In genomic region chr1:44421374-44422028, GRCh38 we compare ENCODE assay signal across 18 cellular contexts. TPM values are rescaled to one million over a fixed set of nuclear protein-coding genes. Genes with fewer than 3 reads are reported as not detected.
DNase-seq lines count a peak whose midpoint lies in the region; ATAC-seq, FAIRE-seq and TF ChIP-seq lines count a peak whose summit lies in the region.
"Had no signal": no experiment of that assay in that cellular context is flagged by ENCODE, and none has a peak within 500 bp of the region (broad histone marks: within the 10 kb centered on the region; RNA-seq: fewer than 3 reads in every experiment).

No MANE protein-coding gene starts in this region.

- H3K36me3 ChIP-seq in heart right ventricle, result no peaks in the 10 kb centered on the region
- H3K36me3 ChIP-seq: ascending aorta, gastroesophageal sphincter, MG63 had no signal

- H3K27me3 ChIP-seq in heart right ventricle, result peaks cover 0 to 65% (median 53%) of the 10 kb centered on the region in 7 donors
- H3K27me3 ChIP-seq in right cardiac atrium (ENCODE audit: control insufficient read depth, insufficient read depth), result no peaks in the 10 kb centered on the region
- H3K27me3 ChIP-seq: MG63 had no signal

- H3K36me3 Mint-ChIP-seq in glutamatergic neuron (ENCODE audit: unreplicated experiment), result no peaks in the 10 kb centered on the region
- no peaks in the 10 kb centered on the region for H3K36me3 Mint-ChIP-seq in activated T-cell treated with anti-CD3 and anti-CD28 coated beads, Interleukin-2, amount 50 U/mL, for 4 hours (ENCODE audit: insufficient read depth)
- H3K36me3 Mint-ChIP-seq: naive thymus-derived CD4-positive, alpha-beta T cell had no signal

- 41 to 54% methylated on average over 5 of the region's 5 CpGs for WGBS in heart right ventricle, 2 donors
- WGBS in right cardiac atrium, result 43% methylated on average over 5 of the region's 5 CpGs

- peaks cover 6% of the 10 kb centered on the region for H3K9me3 Mint-ChIP-seq in glutamatergic neuron (ENCODE audit: unreplicated experiment)
- H3K9me3 Mint-ChIP-seq in activated T-cell treated with anti-CD3 and anti-CD28 coated beads, Interleukin-2, amount 50 U/mL, for 4 hours, result no peaks in the 10 kb centered on the region
- H3K9me3 Mint-ChIP-seq: naive thymus-derived CD4-positive, alpha-beta T cell had no signal

- H3K4me3 ChIP-seq in heart right ventricle (no peak overlapping the region), right cardiac atrium (ENCODE audit: low read length) (no peak overlapping the region)
- H3K4me3 ChIP-seq: ascending aorta, gastroesophageal sphincter, MG63 had no signal

- H3K9me3 ChIP-seq in heart right ventricle (no peaks in the 10 kb centered on the region), right cardiac atrium (ENCODE audit: control insufficient read depth, low read length) (no peaks in the 10 kb centered on the region)
- H3K9me3 ChIP-seq: ascending aorta, gastroesophageal sphincter, MG63 had no signal

- H3K27me3 Mint-ChIP-seq in glutamatergic neuron (ENCODE audit: unreplicated experiment), result peaks cover 7% of the 10 kb centered on the region
- peaks cover 65% of the 10 kb centered on the region for H3K27me3 Mint-ChIP-seq in activated T-cell treated with anti-CD3 and anti-CD28 coated beads, Interleukin-2, amount 50 U/mL, for 4 hours (ENCODE audit: low read depth)

- H3K27ac ChIP-seq in heart right ventricle, result peak overlapping the region in 8 of 10 donors; percentile 5 to 81 (median 49)
- no peak overlapping the region for H3K27ac ChIP-seq in right cardiac atrium (ENCODE audit: low read length)
- H3K27ac ChIP-seq: ascending aorta, epithelial cell of prostate had no signal

- DNase-seq in heart right ventricle (no peak), right cardiac atrium (no peak), NCI-H526 treated with DMSO at 0.1 percent for 48 hours (lab: John Stamatoyannopoulos, UW) (peak; percentile 99), glutamatergic neuron (peak; percentile 45), amygdala (lab: John Stamatoyannopoulos, UW) (no peak), HTR-8/SVneo (ENCODE audit: insufficient read length, low spot score) (no peak)
- DNase-seq in activated CD4-positive, alpha-beta T cell treated with anti-CD3 and anti-CD28 coated beads for 48 hours, result no peak
- no peak for DNase-seq in activated T-cell treated with anti-CD3 and anti-CD28 coated beads, Interleukin-2, amount 50 U/mL, for 4 hours
- DNase-seq: MG63; naive thymus-derived CD4-positive, alpha-beta T cell; NCI-H2107; stimulated activated CD4-positive, alpha-beta T cell treated with anti-CD3 and anti-CD28 coated beads, Interleukin-15, amount 100 ng/mL, for 24 hours; stimulated activated naive CD8-positive, alpha-beta T cell treated with anti-CD3 and anti-CD28 coated beads, Interleukin-15, Interleukin-2, amounts not matched to agents 100 U/mL and 50 U/mL, for 24 hours had no signal

- H3K4me1 Mint-ChIP-seq in glutamatergic neuron (ENCODE audit: low read depth, unreplicated experiment), result peaks cover 38% of the 10 kb centered on the region
- peaks cover 9% of the 10 kb centered on the region for H3K4me1 Mint-ChIP-seq in activated T-cell treated with anti-CD3 and anti-CD28 coated beads, Interleukin-2, amount 50 U/mL, for 4 hours (ENCODE audit: low read depth)

- ATAC-seq in heart right ventricle (no peak), right cardiac atrium (no peak)
- ATAC-seq in activated T-cell treated with anti-CD3 and anti-CD28 coated beads, Interleukin-2, amount 50 U/mL, for 4 hours, result no peak
- ATAC-seq: gastroesophageal sphincter; naive thymus-derived CD4-positive, alpha-beta T cell; stimulated activated naive CD8-positive, alpha-beta T cell treated with anti-CD3 and anti-CD28 coated beads, Interleukin-15, Interleukin-2, amounts not matched to agents 100 U/mL and 50 U/mL, for 24 hours had no signal

- H3K4me3 Mint-ChIP-seq in glutamatergic neuron (ENCODE audit: unreplicated experiment), result peak overlapping the region; percentile 63
- H3K4me3 Mint-ChIP-seq in activated T-cell treated with anti-CD3 and anti-CD28 coated beads, Interleukin-2, amount 50 U/mL, for 4 hours, result no peak overlapping the region
- H3K4me3 Mint-ChIP-seq: naive thymus-derived CD4-positive, alpha-beta T cell had no signal

- peak overlapping the region; percentile 90 for H3K27ac Mint-ChIP-seq in glutamatergic neuron (ENCODE audit: unreplicated experiment)
- H3K27ac Mint-ChIP-seq: naive thymus-derived CD4-positive, alpha-beta T cell had no signal

- intact Hi-C loops in heart right ventricle (cut with DNase I) (loop anchor here in 5 of 10 donors (2.0 to 10.0 kb wide), 4 partner anchors 17 to 81 kb away; partner anchors contain the start of gene RNF220 (in 1 of the 5)), right cardiac atrium (cut with DNase I) (no loop called here)

- H3K4me1 ChIP-seq in heart right ventricle (peaks cover 14 to 67% (median 48%) of the 10 kb centered on the region in 9 donors), right cardiac atrium (ENCODE audit: control insufficient read depth, insufficient read depth, low read length) (no peaks in the 10 kb centered on the region)

- FAIRE-seq in HTR-8/SVneo (lab: Jason Lieb, UNC), result no peak
- FAIRE-seq: colon, GM12891 had no signal

- TF ChIP-seq CTCF in heart right ventricle (IDR thresholded peaks at IDR 0.05) (no peak), glutamatergic neuron (IDR thresholded peaks at IDR 0.05; ENCODE audit: partially characterized antibody, unreplicated experiment) (no peak)

RNA-seq across cellular contexts. Expression of gene RNF220, which starts 16.4 kb away (rescaled TPM):
- 10 to 100 TPM; 46.4 to 82.5 (median 58.0) TPM for total RNA-seq in heart right ventricle
- 10 to 100 TPM; 41.8 to 71.8 TPM for polyA plus RNA-seq in heart right ventricle
- 10 to 100 TPM; 56.0 to 81.7 (median 69.3) TPM for total RNA-seq in right cardiac atrium
- 74.1 TPM for polyA plus RNA-seq in right cardiac atrium
- 99.4 TPM for total RNA-seq in glutamatergic neuron (ENCODE audit: unreplicated experiment)
- 100 to 1,000 TPM; 130 to 140 (median 139) TPM for total RNA-seq in activated T-cell treated with anti-CD3 and anti-CD28 coated beads, Interleukin-2, amount 50 U/mL, for 4 hours

Comparison
In these comparisons a context has a peak if more than half of its experiments do, and no peak if none do; other contexts are left out.
1. DNase-seq: peak in NCI-H526 treated with DMSO at 0.1 percent for 48 hours (single experiment) and glutamatergic neuron (single experiment); none in heart right ventricle (0 of 2), right cardiac atrium (0 of 3), amygdala (0 of 56), activated CD4-positive, alpha-beta T cell treated with anti-CD3 and anti-CD28 coated beads for 48 hours (single experiment), activated T-cell treated with anti-CD3 and anti-CD28 coated beads, Interleukin-2, amount 50 U/mL, for 4 hours (single experiment) and HTR-8/SVneo (single experiment).